In the genomic region with DNA sequence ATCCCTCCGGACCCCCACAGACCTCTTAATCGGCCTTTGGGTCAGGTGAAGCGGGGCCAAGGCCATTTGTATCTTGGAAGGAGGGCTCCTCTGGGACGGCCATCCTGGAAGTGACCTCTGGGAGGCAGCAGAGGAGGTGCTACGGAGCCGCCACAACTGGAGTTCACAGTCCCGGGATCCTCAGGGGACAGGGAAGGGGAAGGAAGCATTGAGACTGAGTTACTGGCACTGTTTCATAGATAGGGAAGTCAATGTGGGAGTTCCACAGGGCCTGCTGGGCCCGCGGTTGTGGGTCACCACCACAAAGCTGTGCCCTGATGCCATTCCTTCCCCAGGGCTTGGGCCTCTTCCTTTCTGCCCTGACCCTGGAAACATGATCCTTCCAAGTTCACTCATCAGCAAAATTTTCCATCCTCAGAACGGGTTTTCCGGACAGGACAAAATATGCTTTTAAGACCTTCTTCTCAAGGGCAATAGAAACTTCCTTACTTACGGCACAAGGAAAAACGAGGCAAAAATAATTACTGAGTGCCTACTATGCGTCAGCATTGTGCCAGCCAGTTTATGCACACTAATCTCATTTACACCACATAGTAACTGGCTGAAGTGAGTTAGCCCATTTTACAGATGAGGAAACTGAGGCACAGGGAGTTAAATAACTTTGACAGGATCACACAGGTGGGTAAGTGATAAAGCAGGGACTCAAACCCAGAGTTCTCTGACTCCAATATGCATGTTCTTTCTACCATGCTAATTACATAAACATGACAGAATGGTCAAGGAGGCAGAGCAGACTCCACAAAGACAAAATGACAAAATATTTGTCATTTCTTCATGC, we compare ENCODE assay signal across 8 cellular contexts.
DNase-seq lines count a peak whose midpoint lies in the region; ATAC-seq and TF ChIP-seq lines count a peak whose summit lies in the region.

No MANE protein-coding gene starts in this region.

- ATAC-seq in lower lobe of right lung (peak; percentile 85 to 87), HG02973 (IDR thresholded peaks at IDR 0.05; ENCODE audit: unreplicated experiment) (no peak)

- H3K27ac Mint-ChIP-seq in activated T-helper 1 cell treated with anti-CD3 and anti-CD28 coated beads, Interleukin-12 subunit alpha, Interleukin-12 subunit beta, Interleukin-2, Interleukin-4 antibody, amounts not matched to agents 30 ng/mL and 10 ng/mL and 1 ng/mL, durations not matched to agents 14 hours and 24 hours and 36 hours, result no peak overlapping the region

- H3K36me3 Mint-ChIP-seq in activated T-helper 1 cell treated with anti-CD3 and anti-CD28 coated beads, Interleukin-12 subunit alpha, Interleukin-12 subunit beta, Interleukin-2, Interleukin-4 antibody, amounts not matched to agents 30 ng/mL and 10 ng/mL and 1 ng/mL, durations not matched to agents 14 hours and 24 hours and 36 hours (ENCODE audit: low read depth), result no peaks in the 10 kb centered on the region

- H3K4me1 Mint-ChIP-seq in activated T-helper 1 cell treated with anti-CD3 and anti-CD28 coated beads, Interleukin-12 subunit alpha, Interleukin-12 subunit beta, Interleukin-2, Interleukin-4 antibody, amounts not matched to agents 30 ng/mL and 10 ng/mL and 1 ng/mL, durations not matched to agents 14 hours and 24 hours and 36 hours (ENCODE audit: low read depth), result no peaks in the 10 kb centered on the region

- H3K9ac ChIP-seq in colonic mucosa (ENCODE audit: low read depth in 2 of 2, low read length in 2 of 2), result no peak overlapping the region

- H3K27me3 Mint-ChIP-seq in activated T-helper 1 cell treated with anti-CD3 and anti-CD28 coated beads, Interleukin-12 subunit alpha, Interleukin-12 subunit beta, Interleukin-2, Interleukin-4 antibody, amounts not matched to agents 30 ng/mL and 10 ng/mL and 1 ng/mL, durations not matched to agents 14 hours and 24 hours and 36 hours (ENCODE audit: insufficient read depth), result peaks cover 4% of the 10 kb centered on the region

- H3K9me3 ChIP-seq in colonic mucosa (no peaks in the 10 kb centered on the region), lower lobe of right lung (no peaks in the 10 kb centered on the region)

- intact Hi-C loops in colonic mucosa (cut with DNase I), result loop anchor here (5.0 kb wide), 2 partner anchors 132 to 172 kb away; no protein-coding TSS in a partner anchor
- intact Hi-C loops in lower lobe of right lung (cut with DNase I), result no loop called here
- intact Hi-C loops in activated T-helper 1 cell treated with anti-CD3 and anti-CD28 coated beads, Interleukin-12 subunit alpha, Interleukin-12 subunit beta, Interleukin-2, Interleukin-4 antibody, amounts not matched to agents 30 ng/mL and 10 ng/mL and 1 ng/mL, durations not matched to agents 14 hours and 24 hours and 36 hours (cut with micrococcal nuclease), result no loop called here

- H3K9me3 Mint-ChIP-seq in activated T-helper 1 cell treated with anti-CD3 and anti-CD28 coated beads, Interleukin-12 subunit alpha, Interleukin-12 subunit beta, Interleukin-2, Interleukin-4 antibody, amounts not matched to agents 30 ng/mL and 10 ng/mL and 1 ng/mL, durations not matched to agents 14 hours and 24 hours and 36 hours, result no peaks in the 10 kb centered on the region

- DNase-seq in AG09309 (ENCODE audit: low read depth), result peak; percentile 17
- peak; percentile 63 for DNase-seq in colonic mucosa
- peak; percentile 65 for DNase-seq in lower lobe of right lung
- DNase-seq in activated T-helper 1 cell treated with anti-CD3 and anti-CD28 coated beads, Interleukin-12 subunit alpha, Interleukin-12 subunit beta, Interleukin-2, Interleukin-4 antibody, amounts not matched to agents 30 ng/mL and 10 ng/mL and 1 ng/mL, durations not matched to agents 14 hours and 24 hours and 36 hours (ENCODE audit: low spot score), result no peak
- DNase-seq in NOMO-1 treated with dmso at 0.1 percent for 144 hours (lab: John Stamatoyannopoulos, UW; ENCODE audit: unreplicated experiment), result no peak
- DNase-seq in NCI-H345 treated with DMSO at 0.1 percent for 48 hours (lab: John Stamatoyannopoulos, UW; ENCODE audit: unreplicated experiment), result no peak

- no peaks in the 10 kb centered on the region for H3K4me1 ChIP-seq in colonic mucosa
- no peaks in the 10 kb centered on the region for H3K4me1 ChIP-seq in lower lobe of right lung

- H3K27ac ChIP-seq in colonic mucosa (no peak overlapping the region), lower lobe of right lung (no peak overlapping the region)

- peak; percentile 91 for TF ChIP-seq CTCF in AG09309 (IDR thresholded peaks at IDR 0.05; ENCODE audit: control insufficient read depth, insufficient read depth, low read depth, low read length, missing control alignments)
- TF ChIP-seq CTCF in LNCAP (IDR thresholded peaks at IDR 0.05), result peak; percentile 58
- TF ChIP-seq CTCF in colonic mucosa (IDR thresholded peaks at IDR 0.05), result peak; percentile 58
- peak; percentile 56 for TF ChIP-seq CTCF in lower lobe of right lung (IDR thresholded peaks at IDR 0.05)

- H3K36me3 ChIP-seq in colonic mucosa (no peaks in the 10 kb centered on the region), lower lobe of right lung (no peaks in the 10 kb centered on the region)

- H3K27me3 ChIP-seq in colonic mucosa (no peaks in the 10 kb centered on the region), lower lobe of right lung (ENCODE audit: low read depth) (no peaks in the 10 kb centered on the region)

- no peak overlapping the region for H3K4me3 ChIP-seq in AG09309 (ENCODE audit: control insufficient read depth, low read depth, low read length)
- no peak overlapping the region for H3K4me3 ChIP-seq in colonic mucosa
- H3K4me3 ChIP-seq in lower lobe of right lung, result no peak overlapping the region

- no peak overlapping the region for H3K4me3 Mint-ChIP-seq in activated T-helper 1 cell treated with anti-CD3 and anti-CD28 coated beads, Interleukin-12 subunit alpha, Interleukin-12 subunit beta, Interleukin-2, Interleukin-4 antibody, amounts not matched to agents 30 ng/mL and 10 ng/mL and 1 ng/mL, durations not matched to agents 14 hours and 24 hours and 36 hours

Comparison
In these comparisons a context has a peak if more than half of its experiments do, and no peak if none do; other contexts are left out.
1. DNase-seq: peak in AG09309 (single experiment), colonic mucosa (single experiment) and lower lobe of right lung (single experiment); none in activated T-helper 1 cell treated with anti-CD3 and anti-CD28 coated beads, Interleukin-12 subunit alpha, Interleukin-12 subunit beta, Interleukin-2, Interleukin-4 antibody, amounts not matched to agents 30 ng/mL and 10 ng/mL and 1 ng/mL, durations not matched to agents 14 hours and 24 hours and 36 hours (single experiment), NOMO-1 treated with dmso at 0.1 percent for 144 hours (single experiment) and NCI-H345 treated with DMSO at 0.1 percent for 48 hours (single experiment).
2. Peak in every context shown above with its lines, with median percentiles within 50 percentile points of each other: CTCF ChIP-seq.